Comparison of ENCODE assay signal across 16 cellular contexts in genomic region chr6:91669154-91669903, GRCh38.
DNase-seq lines count a peak whose midpoint lies in the region; TF ChIP-seq lines count a peak whose summit lies in the region.
"Had no signal": no experiment of that assay in that cellular context is flagged by ENCODE, and none has a peak within 500 bp of the region (broad histone marks: within the 10 kb centered on the region; RNA-seq: fewer than 3 reads in every experiment).

No MANE protein-coding gene starts in this region.

- no peak overlapping the region for H3K4me3 ChIP-seq in endodermal cell (ENCODE audit: low read length)
- H3K4me3 ChIP-seq: skin epidermis had no signal

- H3K27me3 Mint-ChIP-seq in endodermal cell (ENCODE audit: insufficient read depth) (no peaks in the 10 kb centered on the region), chondrocyte (ENCODE audit: low read depth) (no peaks in the 10 kb centered on the region)
- H3K27me3 Mint-ChIP-seq: CD4-positive, alpha-beta memory T cell; T-cell had no signal

- H3K27ac ChIP-seq in endodermal cell (ENCODE audit: low read depth, low read length), result peak overlapping the region; percentile 40
- H3K27ac ChIP-seq: 22Rv1, skin epidermis had no signal

- no peaks in the 10 kb centered on the region for H3K36me3 ChIP-seq in endodermal cell (ENCODE audit: control insufficient read depth, insufficient read depth, low read length)

- H3K9ac ChIP-seq in endodermal cell (ENCODE audit: extremely low read depth, low read length, poor library complexity, severe bottlenecking), result no peak overlapping the region

- DNase-seq in DMS 273 (lab: John Stamatoyannopoulos, UW; ENCODE audit: unreplicated experiment) (peak; percentile 36), DMS 273 treated with DMSO at 0.1 percent for 48 hours (lab: John Stamatoyannopoulos, UW) (no peak), NCI-H2227 (lab: John Stamatoyannopoulos, UW; ENCODE audit: unreplicated experiment) (peak; percentile 47), endodermal cell (no peak), retina (peak; percentile 75), activated T-cell treated with anti-CD3 and anti-CD28 coated beads for 4 hours (no peak), chondrocyte (ENCODE audit: low spot score) (no peak), DMS114 treated with DMSO at 0.1 percent for 48 hours (lab: John Stamatoyannopoulos, UW; ENCODE audit: unreplicated experiment) (no peak)
- DNase-seq: activated CD4-positive, CD25-positive, alpha-beta regulatory T cell treated with anti-CD3 and anti-CD28 coated beads, Interleukin-2, amount 50 U/mL, for 72 hours; activated T-cell treated with anti-CD3 and anti-CD28 coated beads, Interleukin-2, amount 50 U/mL, for 72 hours; CD4-positive, alpha-beta memory T cell; foreskin fibroblast; PC-3; T-cell had no signal

- no peak overlapping the region for H3K27ac Mint-ChIP-seq in endodermal cell
- no peak overlapping the region for H3K27ac Mint-ChIP-seq in chondrocyte (ENCODE audit: unreplicated experiment)
- H3K27ac Mint-ChIP-seq: activated T-cell treated with anti-CD3 and anti-CD28 coated beads, Interleukin-2, amount 50 U/mL, for 72 hours; CD4-positive, alpha-beta memory T cell; T-cell had no signal

- H3K4me3 Mint-ChIP-seq in endodermal cell (no peak overlapping the region), chondrocyte (ENCODE audit: unreplicated experiment) (no peak overlapping the region)
- H3K4me3 Mint-ChIP-seq: activated T-cell treated with anti-CD3 and anti-CD28 coated beads, Interleukin-2, amount 50 U/mL, for 72 hours; CD4-positive, alpha-beta memory T cell; T-cell had no signal

- H3K9me3 Mint-ChIP-seq in endodermal cell (no peaks in the 10 kb centered on the region), chondrocyte (ENCODE audit: low read depth) (no peaks in the 10 kb centered on the region)

- H3K27me3 ChIP-seq in endodermal cell (ENCODE audit: control insufficient read depth, insufficient read depth, low read length, poor library complexity, severe bottlenecking), result no peaks in the 10 kb centered on the region

- no peaks in the 10 kb centered on the region for H3K9me3 ChIP-seq in endodermal cell (ENCODE audit: control insufficient read depth, low read length)

- WGBS in endodermal cell (ENCODE audit: insufficient coverage in 1 of 2, insufficient read length in 1 of 2), 2 experiments, result 78 to 92% methylated on average over 7 to 9 of the region's 9 CpGs

- peaks cover 3% of the 10 kb centered on the region for H3K4me1 Mint-ChIP-seq in endodermal cell
- H3K4me1 Mint-ChIP-seq in chondrocyte (ENCODE audit: low read depth), result no peaks in the 10 kb centered on the region
- H3K4me1 Mint-ChIP-seq: CD4-positive, alpha-beta memory T cell; T-cell had no signal

- no peak for TF ChIP-seq CTCF in endodermal cell (conservative IDR thresholded peaks at IDR 0.05)
- TF ChIP-seq CTCF in chondrocyte (IDR thresholded peaks at IDR 0.05), result no peak

- no peaks in the 10 kb centered on the region for H3K4me1 ChIP-seq in endodermal cell (ENCODE audit: control insufficient read depth, insufficient read depth, low read length)

- no peaks in the 10 kb centered on the region for H3K36me3 Mint-ChIP-seq in endodermal cell (ENCODE audit: low read depth)
- no peaks in the 10 kb centered on the region for H3K36me3 Mint-ChIP-seq in chondrocyte (ENCODE audit: low read depth)
- H3K36me3 Mint-ChIP-seq: CD4-positive, alpha-beta memory T cell; T-cell had no signal

Comparison
In these comparisons a context has a peak if more than half of its experiments do, and no peak if none do; other contexts are left out.
1. DNase-seq: peak in DMS 273 (single experiment), NCI-H2227 (single experiment) and retina (single experiment); none in DMS 273 treated with DMSO at 0.1 percent for 48 hours (single experiment), endodermal cell (single experiment), activated T-cell treated with anti-CD3 and anti-CD28 coated beads for 4 hours (single experiment), chondrocyte (single experiment) and DMS114 treated with DMSO at 0.1 percent for 48 hours (single experiment).